ENCODE assay signal across 21 cellular contexts in the genomic region with DNA sequence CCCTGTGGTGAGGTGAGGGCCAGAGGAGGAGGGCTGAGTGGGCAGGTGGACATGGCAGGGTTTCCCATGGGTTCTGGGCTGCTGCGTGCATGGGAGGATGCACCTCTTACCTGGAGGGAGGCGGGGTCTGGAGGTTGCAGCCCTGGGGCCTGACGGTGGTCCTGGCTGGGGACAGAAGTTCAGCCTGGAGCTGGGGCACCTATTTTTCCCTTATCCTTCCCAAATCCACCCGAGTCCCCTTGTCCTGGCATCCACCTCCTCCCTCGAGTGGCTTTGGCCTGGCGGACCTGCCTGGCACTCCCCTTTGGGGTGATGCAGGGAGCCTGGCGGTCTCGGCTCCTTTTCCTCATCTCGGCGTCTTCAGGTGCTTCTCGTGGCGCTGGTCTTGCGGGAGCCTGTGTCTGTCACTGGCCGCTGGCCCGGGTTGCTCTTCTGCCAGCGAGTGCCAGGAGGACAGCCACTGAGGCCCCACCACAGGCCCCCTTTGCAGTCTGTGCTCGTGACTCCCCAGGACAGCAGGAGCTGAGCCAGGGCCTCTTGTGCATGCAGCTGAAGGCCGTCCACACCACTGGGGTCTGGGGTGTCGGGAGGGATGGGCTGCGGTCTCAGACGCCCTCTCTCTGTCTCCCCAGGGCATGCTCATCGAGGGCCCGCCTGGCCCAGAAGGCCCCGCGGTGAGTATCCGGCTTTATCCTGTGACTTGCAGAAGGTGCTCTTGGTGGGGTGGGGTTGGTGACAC.
"Had no signal": no experiment of that assay in that cellular context is flagged by ENCODE, and none has a peak within 500 bp of the region (broad histone marks: within the 10 kb centered on the region; RNA-seq: fewer than 3 reads in every experiment).

No MANE protein-coding gene starts in this region.

- H3K27me3 Mint-ChIP-seq: activated CD4-positive, alpha-beta T cell treated with anti-CD3 and anti-CD28 coated beads, Interleukin-2, amount 10 ng/mL, durations not matched to agents 7 days and 5 days; activated naive CD4-positive, alpha-beta T cell treated with anti-CD3 and anti-CD28 coated beads, Interleukin-2, amount 50 U/mL, for 24 hours had no signal

- H3K9me3 ChIP-seq: body of pancreas, Peyer's patch had no signal

- H3K9me3 Mint-ChIP-seq: activated CD4-positive, alpha-beta T cell treated with anti-CD3 and anti-CD28 coated beads, Interleukin-2, amount 10 ng/mL, durations not matched to agents 7 days and 5 days; activated naive CD4-positive, alpha-beta T cell treated with anti-CD3 and anti-CD28 coated beads, Interleukin-2, amount 50 U/mL, for 24 hours; central memory CD8-positive, alpha-beta T cell had no signal

- H3K27ac Mint-ChIP-seq: activated CD4-positive, alpha-beta T cell treated with anti-CD3 and anti-CD28 coated beads, Interleukin-2, amount 10 ng/mL, durations not matched to agents 7 days and 5 days; activated CD8-positive, alpha-beta T cell treated with anti-CD3 and anti-CD28 coated beads, Interleukin-2, amount 10 ng/mL, durations not matched to agents 7 days and 5 days; activated naive CD4-positive, alpha-beta T cell treated with anti-CD3 and anti-CD28 coated beads, Interleukin-2, amount 50 U/mL, for 24 hours had no signal

- ATAC-seq: activated CD8-positive, alpha-beta T cell treated with anti-CD3 and anti-CD28 coated beads, Interleukin-2, amount 10 ng/mL, durations not matched to agents 7 days and 5 days; body of pancreas had no signal

- H3K4me3 Mint-ChIP-seq: activated CD4-positive, alpha-beta T cell treated with anti-CD3 and anti-CD28 coated beads, Interleukin-2, amount 10 ng/mL, durations not matched to agents 7 days and 5 days; activated CD8-positive, alpha-beta T cell treated with anti-CD3 and anti-CD28 coated beads, Interleukin-2, amount 10 ng/mL, durations not matched to agents 7 days and 5 days; activated naive CD4-positive, alpha-beta T cell treated with anti-CD3 and anti-CD28 coated beads, Interleukin-2, amount 50 U/mL, for 24 hours; central memory CD8-positive, alpha-beta T cell had no signal

- H3K36me3 Mint-ChIP-seq: activated naive CD4-positive, alpha-beta T cell treated with anti-CD3 and anti-CD28 coated beads, Interleukin-2, amount 50 U/mL, for 24 hours had no signal

- H3K4me1 Mint-ChIP-seq: activated CD4-positive, alpha-beta T cell treated with anti-CD3 and anti-CD28 coated beads, Interleukin-2, amount 10 ng/mL, durations not matched to agents 7 days and 5 days; activated naive CD4-positive, alpha-beta T cell treated with anti-CD3 and anti-CD28 coated beads, Interleukin-2, amount 50 U/mL, for 24 hours; central memory CD8-positive, alpha-beta T cell had no signal

- H3K4me3 ChIP-seq: body of pancreas, Peyer's patch had no signal

- H3K36me3 ChIP-seq: Peyer's patch had no signal

- H3K27me3 ChIP-seq: body of pancreas, Peyer's patch had no signal

- DNase-seq: activated CD4-positive, alpha-beta T cell treated with anti-CD3 and anti-CD28 coated beads, Interleukin-2, amount 10 ng/mL, durations not matched to agents 7 days and 5 days; activated CD4-positive, CD25-positive, alpha-beta regulatory T cell; activated CD8-positive, alpha-beta memory T cell treated with anti-CD3 and anti-CD28 coated beads, Interleukin-2, amount 50 U/mL, for 48 hours; activated CD8-positive, alpha-beta T cell treated with anti-CD3 and anti-CD28 coated beads, Interleukin-2, amount 10 ng/mL, durations not matched to agents 7 days and 5 days; activated effector memory CD4-positive, alpha-beta T cell treated with Interleukin-2 at 50 U/mL for 16 hours; activated naive CD4-positive, alpha-beta T cell; activated T-cell treated with anti-CD3 and anti-CD28 coated beads, Interleukin-2, amount 50 U/mL, for 1 hour; body of pancreas; KG1; NCI-H1048; NCI-H146; NCI-H187 treated with DMSO at 0.1 percent for 48 hours; NCI-H2081 treated with DMSO at 0.1 percent for 48 hours; NCI-H446; NCI-H524; Peyer's patch; SHP77 treated with DMSO at 0.1 percent for 48 hours; T-helper 2 cell; T1000 had no signal

- H3K27ac ChIP-seq: body of pancreas, Peyer's patch had no signal
